30 cellular contexts compared by ENCODE assay signal in the genomic region with DNA sequence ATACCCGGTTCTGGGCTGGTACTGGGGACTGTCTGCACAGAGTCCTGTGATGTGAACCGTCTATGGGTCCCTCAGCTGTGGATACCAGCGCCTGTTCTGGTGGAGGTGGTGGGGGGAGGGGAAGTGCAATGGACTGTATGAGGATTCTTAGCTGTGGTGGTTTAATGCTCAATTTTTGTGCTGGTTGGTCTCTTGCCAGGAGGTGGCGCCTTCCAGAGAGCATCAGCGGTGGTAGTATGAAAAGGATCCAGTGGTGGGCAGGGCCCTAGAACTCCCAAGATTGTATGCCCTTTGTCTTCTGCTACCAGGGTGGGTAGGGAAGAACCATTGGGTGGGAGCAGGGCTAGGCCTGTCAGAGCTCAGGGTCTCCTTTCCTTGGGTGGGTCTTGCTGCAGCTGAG.
A peak's percentile ranks its signal among the peaks of the same experiment; 100 is the strongest.
DNase-seq lines count a peak whose midpoint lies in the region; ATAC-seq, FAIRE-seq and TF ChIP-seq lines count a peak whose summit lies in the region.
"Had no signal": no experiment of that assay in that cellular context is flagged by ENCODE, and none has a peak within 500 bp of the region (broad histone marks: within the 10 kb centered on the region; RNA-seq: fewer than 3 reads in every experiment).

No MANE protein-coding gene starts in this region.

- H4K20me1 ChIP-seq in HepG2 (ENCODE audit: insufficient read depth, low read length) (no peaks in the 10 kb centered on the region), neural progenitor cell (ENCODE audit: low read depth) (no peaks in the 10 kb centered on the region)

- H3K27me3 ChIP-seq in HepG2 (ENCODE audit: control insufficient read depth in 1 of 2, insufficient read depth in 2 of 2, low read length in 2 of 2) (no peaks in the 10 kb centered on the region), right lobe of liver (no peaks in the 10 kb centered on the region), NT2/D1 (ENCODE audit: insufficient read depth, insufficient read length) (no peaks in the 10 kb centered on the region), endodermal cell (ENCODE audit: control insufficient read depth, insufficient read depth, low read length, poor library complexity, severe bottlenecking) (no peaks in the 10 kb centered on the region), neural progenitor cell (no peaks in the 10 kb centered on the region), small intestine (ENCODE audit: control insufficient read depth in 2 of 2, insufficient read depth in 2 of 2, low read length in 2 of 2) (no peaks in the 10 kb centered on the region)
- H3K27me3 ChIP-seq: body of pancreas, dorsolateral prefrontal cortex, left lung, ovary had no signal

- H3K36me3 Mint-ChIP-seq in endodermal cell (ENCODE audit: low read depth), result peaks cover 50% of the 10 kb centered on the region
- peaks cover 7% of the 10 kb centered on the region for H3K36me3 Mint-ChIP-seq in neural progenitor cell

- TF ChIP-seq CTCF in HepG2 (CRISPR knock-in tag; IDR thresholded peaks at IDR 0.05), result peak; percentile 31; the same call in 1 of the 2 replicates
- TF ChIP-seq CTCF in right lobe of liver (IDR thresholded peaks at IDR 0.05), result no peak
- TF ChIP-seq CTCF in endodermal cell (conservative IDR thresholded peaks at IDR 0.05), result peak; percentile 60
- peak; percentile 26 for TF ChIP-seq CTCF in neural progenitor cell (IDR thresholded peaks at IDR 0.05)

- H3K4me2 ChIP-seq in HepG2 (ENCODE audit: low read depth, low read length), result no peak overlapping the region
- H3K4me2 ChIP-seq in neural progenitor cell, result no peak overlapping the region

- no peak for FAIRE-seq in HepG2 (lab: Jason Lieb, UNC)
- FAIRE-seq in small intestine (lab: Jason Lieb, UNC), result no peak
- FAIRE-seq: islet of Langerhans had no signal

- H3K4me1 ChIP-seq in HepG2 (ENCODE audit: insufficient read depth, low read length), result no peaks in the 10 kb centered on the region
- H3K4me1 ChIP-seq in right lobe of liver, result no peaks in the 10 kb centered on the region
- no peaks in the 10 kb centered on the region for H3K4me1 ChIP-seq in NT2/D1 (ENCODE audit: insufficient read depth, insufficient read length)
- H3K4me1 ChIP-seq in endodermal cell (ENCODE audit: control insufficient read depth, insufficient read depth, low read length), result no peaks in the 10 kb centered on the region
- H3K4me1 ChIP-seq in neural progenitor cell, result no peaks in the 10 kb centered on the region
- H3K4me1 ChIP-seq in small intestine (ENCODE audit: control insufficient read depth in 2 of 2, insufficient read depth in 1 of 2, low read depth in 1 of 2, low read length in 1 of 2), result no peaks in the 10 kb centered on the region
- H3K4me1 ChIP-seq: body of pancreas, left lung had no signal

- no peak for TF ChIP-seq RAD21 in HepG2 (CRISPR knock-in tag; IDR thresholded peaks at IDR 0.05)

- H3K27me3 Mint-ChIP-seq in endodermal cell (ENCODE audit: insufficient read depth), result no peaks in the 10 kb centered on the region
- no peaks in the 10 kb centered on the region for H3K27me3 Mint-ChIP-seq in neural progenitor cell (ENCODE audit: insufficient read depth, low read depth)
- H3K27me3 Mint-ChIP-seq: activated CD8-positive, alpha-beta T cell treated with anti-CD3 and anti-CD28 coated beads for 36 hours had no signal

- no peak overlapping the region for H2AFZ ChIP-seq in HepG2 (ENCODE audit: low read length)
- no peak overlapping the region for H2AFZ ChIP-seq in neural progenitor cell (replicated peaks)

- H3K9ac ChIP-seq in HepG2 (ENCODE audit: insufficient read depth, low read depth, low read length) (no peak overlapping the region), NT2/D1 (ENCODE audit: insufficient read length, low read depth) (no peak overlapping the region), endodermal cell (ENCODE audit: extremely low read depth, low read length, poor library complexity, severe bottlenecking) (no peak overlapping the region), neural progenitor cell (no peak overlapping the region)

- DNase-seq in HepG2 (ENCODE audit: low spot score) (no peak), right lobe of liver (no peak), NT2/D1 (ENCODE audit: low read depth, low spot score) (peak; percentile 22), endodermal cell (peak; percentile 77), neural progenitor cell (ENCODE audit: low spot score) (peak; percentile 5), NCI-H2107 (lab: John Stamatoyannopoulos, UW) (no peak), small intestine (no peak), NCI-H526 treated with DMSO at 0.1 percent for 48 hours (lab: John Stamatoyannopoulos, UW) (no peak)
- DNase-seq: activated CD8-positive, alpha-beta memory T cell treated with anti-CD3 and anti-CD28 coated beads, Interleukin-2, amount 50 U/mL, for 48 hours; activated CD8-positive, alpha-beta T cell treated with anti-CD3 and anti-CD28 coated beads for 36 hours; activated naive CD4-positive, alpha-beta T cell treated with Interleukin-2 at 50 U/mL for 16 hours; body of pancreas; DMS153; dorsolateral prefrontal cortex; GDM1; hippocampal formation; Kasumi-1; left lung; MV-4-11; NCI-H1436 treated with DMSO at 0.1 percent for 48 hours; ovary; stimulated activated naive B cell treated with anti-CD40 and anti-IgM and Interleukin-4, amounts not matched to agents 10 μg/mL and 1 μg/mL and 100 μg/mL, for 72 hours; substantia nigra; T-helper 1 cell; trophoblast cell had no signal

- intact Hi-C loops in HepG2 (cut with micrococcal nuclease; ENCODE audit: unreplicated experiment) (loop anchor here (5.0 kb wide), 1 partner anchor 107 kb away; no protein-coding TSS in a partner anchor), right lobe of liver (cut with DNase I) (no loop called here)

- in situ Hi-C loops in HepG2 (cut with HindIII; ENCODE audit: extremely low pct_ligation_motif_present, low pct_unique_long_range_greater_than_20kb), result no loop called here

- H3K4me3 ChIP-seq in HepG2 (replicated peaks in 1 of 3; ENCODE audit: insufficient read depth in 1 of 3, low read depth in 2 of 3, low read length in 3 of 3), result no peak overlapping the region
- H3K4me3 ChIP-seq in right lobe of liver, result no peak overlapping the region
- H3K4me3 ChIP-seq in NT2/D1 (ENCODE audit: insufficient read length, low read depth), result no peak overlapping the region
- H3K4me3 ChIP-seq in endodermal cell (ENCODE audit: low read length), result peak overlapping the region; percentile 67
- no peak overlapping the region for H3K4me3 ChIP-seq in neural progenitor cell
- no peak overlapping the region for H3K4me3 ChIP-seq in small intestine (ENCODE audit: low read depth in 1 of 2, low read length in 2 of 2)
- H3K4me3 ChIP-seq: body of pancreas, dorsolateral prefrontal cortex, left lung, ovary, SK-N-MC had no signal

- H3K79me2 ChIP-seq in HepG2 (ENCODE audit: insufficient read depth, low read length) (no peaks in the 10 kb centered on the region), neural progenitor cell (ENCODE audit: low read depth) (no peaks in the 10 kb centered on the region)

- H3K9me3 Mint-ChIP-seq in endodermal cell (peaks cover 47% of the 10 kb centered on the region), neural progenitor cell (peaks cover 19% of the 10 kb centered on the region)

- TF ChIP-seq POLR2A in HepG2 (IDR thresholded peaks at IDR 0.05; ENCODE audit: insufficient read depth in 1 of 2, low read depth in 2 of 2, low read length in 2 of 2) (no peak), right lobe of liver (IDR thresholded peaks at IDR 0.05) (no peak)

- H3F3A ChIP-seq in neural progenitor cell (ENCODE audit: low read depth), result no peaks in the 10 kb centered on the region

- H3K4me3 Mint-ChIP-seq in endodermal cell, result no peak overlapping the region
- no peak overlapping the region for H3K4me3 Mint-ChIP-seq in neural progenitor cell
- H3K4me3 Mint-ChIP-seq: activated CD8-positive, alpha-beta T cell treated with anti-CD3 and anti-CD28 coated beads for 36 hours; activated T-helper 1 cell treated with anti-CD3 and anti-CD28 coated beads, Interleukin-12 subunit alpha, Interleukin-12 subunit beta, Interleukin-2, Interleukin-4 antibody, amounts not matched to agents 30 ng/mL and 10 ng/mL and 1 ng/mL, durations not matched to agents 14 hours and 24 hours and 36 hours; memory B cell; stimulated activated naive B cell treated with anti-CD40 and anti-IgM and Interleukin-4, amounts not matched to agents 10 μg/mL and 1 μg/mL and 100 μg/mL, for 72 hours had no signal

- CTCF ChIA-PET in HepG2 (lab: Yijun Ruan, JAX; ENCODE audit: low intra/inter-chr PET ratio, low total read pairs), result no interaction called here

- TF ChIP-seq EP300 in HepG2 (IDR thresholded peaks at IDR 0.05; ENCODE audit: low read depth in 2 of 2, low read length in 2 of 2), result no peak
- no peak for TF ChIP-seq EP300 in HepG2 (CRISPR knock-in tag; IDR thresholded peaks at IDR 0.05; ENCODE audit: borderline replicate concordance)

- POLR2A ChIA-PET in HepG2 (lab: Yijun Ruan, JAX), result no interaction called here

- H3K9me3 ChIP-seq in HepG2 (ENCODE audit: low read length), result no peaks in the 10 kb centered on the region
- H3K9me3 ChIP-seq in right lobe of liver, result no peaks in the 10 kb centered on the region
- no peaks in the 10 kb centered on the region for H3K9me3 ChIP-seq in NT2/D1 (ENCODE audit: insufficient read depth, low read length)
- H3K9me3 ChIP-seq in endodermal cell (ENCODE audit: control insufficient read depth, low read length), result peaks cover 27% of the 10 kb centered on the region
- peaks cover 3% of the 10 kb centered on the region for H3K9me3 ChIP-seq in neural progenitor cell (ENCODE audit: low read depth)
- no peaks in the 10 kb centered on the region for H3K9me3 ChIP-seq in small intestine (ENCODE audit: control insufficient read depth, low read depth)
- H3K9me3 ChIP-seq: body of pancreas, ovary had no signal

- H3K4me1 Mint-ChIP-seq in endodermal cell, result peaks cover 16% of the 10 kb centered on the region
- H3K4me1 Mint-ChIP-seq in neural progenitor cell, result no peaks in the 10 kb centered on the region

- ATAC-seq in HepG2, result peak; percentile 62
- ATAC-seq in right lobe of liver, result no peak
- ATAC-seq: activated CD8-positive, alpha-beta T cell treated with anti-CD3 and anti-CD28 coated beads for 36 hours; body of pancreas; left lung; stimulated activated naive B cell treated with anti-CD40 and anti-IgM and Interleukin-4, amounts not matched to agents 10 μg/mL and 1 μg/mL and 100 μg/mL, for 72 hours had no signal

- no TSS peak for BruUV-seq in HepG2 (replicated peaks; lab: Mats Ljungman, UMichigan)

- H3K36me3 ChIP-seq in HepG2 (replicated peaks in 1 of 2; ENCODE audit: control insufficient read depth in 1 of 2, insufficient read depth in 2 of 2, low read length in 2 of 2) (no peaks in the 10 kb centered on the region), right lobe of liver (no peaks in the 10 kb centered on the region), NT2/D1 (ENCODE audit: insufficient read depth, insufficient read length, low read length) (no peaks in the 10 kb centered on the region), endodermal cell (ENCODE audit: control insufficient read depth, insufficient read depth, low read length) (peaks cover 4% of the 10 kb centered on the region), neural progenitor cell (no peaks in the 10 kb centered on the region), small intestine (ENCODE audit: control insufficient read depth in 2 of 2, insufficient read depth in 2 of 2, low read length in 2 of 2) (no peaks in the 10 kb centered on the region)
- H3K36me3 ChIP-seq: left lung, ovary had no signal

- peak overlapping the region; percentile 44 for H3K27ac Mint-ChIP-seq in endodermal cell
- no peak overlapping the region for H3K27ac Mint-ChIP-seq in neural progenitor cell
- H3K27ac Mint-ChIP-seq: activated CD8-positive, alpha-beta T cell treated with anti-CD3 and anti-CD28 coated beads for 36 hours; activated T-helper 1 cell treated with anti-CD3 and anti-CD28 coated beads, Interleukin-12 subunit alpha, Interleukin-12 subunit beta, Interleukin-2, Interleukin-4 antibody, amounts not matched to agents 30 ng/mL and 10 ng/mL and 1 ng/mL, durations not matched to agents 14 hours and 24 hours and 36 hours; memory B cell; stimulated activated naive B cell treated with anti-CD40 and anti-IgM and Interleukin-4, amounts not matched to agents 10 μg/mL and 1 μg/mL and 100 μg/mL, for 72 hours had no signal

- H3K27ac ChIP-seq in HepG2 (ENCODE audit: extremely low read length, insufficient read depth, low read length) (no peak overlapping the region), right lobe of liver (no peak overlapping the region), endodermal cell (ENCODE audit: low read depth, low read length) (no peak overlapping the region), neural progenitor cell (no peak overlapping the region), small intestine (ENCODE audit: low read depth in 1 of 2, low read length in 1 of 2) (no peak overlapping the region)
- H3K27ac ChIP-seq: body of pancreas, dorsolateral prefrontal cortex, HL-60, left lung, ovary, SK-N-MC had no signal

- 81% methylated on average over 4 of the region's 5 CpGs for WGBS in HepG2 (ENCODE audit: low lambda C conversion rate)
- WGBS in right lobe of liver (ENCODE audit: insufficient coverage, low coverage, low lambda C conversion rate, missing lambda C conversion rate), result no CpG with 5 or more reads among the region's 5 CpGs
- WGBS in endodermal cell (ENCODE audit: insufficient coverage in 1 of 2, insufficient read length in 1 of 2), 2 experiments, result 91 to 93% methylated on average over 3 to 5 of the region's 5 CpGs
- 94 to 98% (median 95%) methylated on average over 5 of the region's 5 CpGs for WGBS in small intestine, 3 donors

Comparison
In these comparisons a context has a peak if more than half of its experiments do, and no peak if none do; other contexts are left out.
1. CTCF ChIP-seq: peak in HepG2 (single experiment), endodermal cell (single experiment) and neural progenitor cell (single experiment); none in right lobe of liver (0 of 4).
2. DNase-seq: peak in NT2/D1 (single experiment), endodermal cell (single experiment) and neural progenitor cell (single experiment); none in HepG2 (single experiment), right lobe of liver (0 of 3), NCI-H2107 (single experiment), small intestine (single experiment) and NCI-H526 treated with DMSO at 0.1 percent for 48 hours (single experiment).